Comparison of ENCODE assay signal across 9 cellular contexts in the genomic region with DNA sequence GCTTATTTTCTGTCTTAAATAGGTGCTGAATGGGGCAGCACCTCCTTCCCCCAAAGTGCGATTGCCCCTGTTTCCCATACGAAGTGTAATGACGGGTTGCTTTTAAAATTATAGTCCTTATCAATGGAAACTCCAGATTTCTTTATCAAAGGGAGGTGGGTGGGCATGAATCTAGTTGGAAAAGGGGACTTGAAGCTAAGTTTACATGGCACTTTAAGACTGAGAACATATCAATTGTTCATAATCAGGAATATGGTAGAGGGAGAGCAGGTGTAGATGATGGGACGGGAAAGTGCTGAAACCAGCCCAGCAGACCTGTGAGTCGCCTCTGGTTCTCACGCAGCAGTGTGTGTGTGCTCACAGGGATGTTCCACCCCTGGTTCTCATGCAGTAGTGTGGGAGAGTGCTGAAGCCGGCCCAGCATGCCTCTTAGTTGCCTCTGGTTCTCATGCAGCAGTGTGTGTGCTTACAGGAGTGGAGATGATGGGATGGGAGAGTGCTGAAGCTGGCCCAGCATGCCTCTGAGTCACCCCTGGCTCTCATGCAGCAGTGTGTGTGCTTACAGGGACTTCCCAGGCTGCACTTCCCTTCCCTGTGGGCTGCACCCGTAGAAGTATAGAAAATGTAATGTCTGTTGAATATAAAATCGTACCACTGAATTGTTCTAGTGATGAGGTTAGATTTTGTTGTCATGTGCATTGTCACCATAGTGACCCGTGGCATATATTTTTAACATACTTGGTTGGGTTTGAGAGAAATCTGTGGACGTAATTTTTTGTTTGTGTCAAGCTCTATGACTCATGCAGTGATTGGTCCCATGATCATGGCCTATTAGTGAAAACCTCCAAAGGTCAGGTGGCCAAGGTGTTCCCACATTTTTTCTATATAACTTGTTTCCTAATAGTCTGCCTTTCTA. TPM values are rescaled to one million over a fixed set of nuclear protein-coding genes. Genes with fewer than 3 reads are reported as not detected.
DNase-seq lines count a peak whose midpoint lies in the region; ATAC-seq, FAIRE-seq and TF ChIP-seq lines count a peak whose summit lies in the region.
"Had no signal": no experiment of that assay in that cellular context is flagged by ENCODE, and none has a peak within 500 bp of the region (broad histone marks: within the 10 kb centered on the region; RNA-seq: fewer than 3 reads in every experiment).

No MANE protein-coding gene starts in this region.

- H3K27me3 ChIP-seq in mammary epithelial cell (ENCODE audit: insufficient read depth, low read length) = no peaks in the 10 kb centered on the region
- H3K27me3 ChIP-seq in pancreas = no peaks in the 10 kb centered on the region

- H3K4me3 Mint-ChIP-seq in activated naive CD4-positive, alpha-beta T cell treated with anti-CD3 and anti-CD28 coated beads for 36 hours = no peak overlapping the region
- H3K4me3 Mint-ChIP-seq: natural killer cell had no signal

- H3K4me1 ChIP-seq in mammary epithelial cell (ENCODE audit: insufficient read depth, low read length) (peaks cover 28% of the 10 kb centered on the region), pancreas (no peaks in the 10 kb centered on the region)

- 88% methylated on average over 11 of the region's 11 CpGs for WGBS in mammary epithelial cell (ENCODE audit: low coverage, missing lambda C conversion rate)
- 89 to 91% methylated on average over 11 of the region's 11 CpGs for WGBS in pancreas, 2 donors

- no peaks in the 10 kb centered on the region for H3K79me2 ChIP-seq in mammary epithelial cell (ENCODE audit: insufficient read depth, low read length)

- CTCF ChIA-PET in activated naive CD4-positive, alpha-beta T cell treated with anti-CD3 and anti-CD28 coated beads for 36 hours (lab: Charles Lee) = no interaction called here
- CTCF ChIA-PET in mammary epithelial cell (lab: Charles Lee; ENCODE audit: low non-redundant PET) = no interaction called here

- ATAC-seq in HG03060 (IDR thresholded peaks at IDR 0.05; ENCODE audit: low read depth, unreplicated experiment) = peak; percentile 62
- ATAC-seq in pancreas = peak in 3 of 4 donors; percentile 68 to 95 (median 82)

- H2AFZ ChIP-seq in mammary epithelial cell (ENCODE audit: low read depth, low read length) = no peak overlapping the region

- H4K20me1 ChIP-seq in mammary epithelial cell (ENCODE audit: insufficient read depth, low read length) = no peaks in the 10 kb centered on the region

- H3K4me3 ChIP-seq in mammary epithelial cell (replicated peaks in 1 of 3; ENCODE audit: insufficient read depth in 1 of 3, low read depth in 2 of 3, low read length in 3 of 3) (no peak overlapping the region), pancreas (no peak overlapping the region)

- BruUV-seq in mammary epithelial cell (replicated peaks; lab: Mats Ljungman, UMichigan) = no TSS peak

- peak; percentile 6 for DNase-seq in activated naive CD4-positive, alpha-beta T cell treated with anti-CD3 and anti-CD28 coated beads for 36 hours
- no peak for DNase-seq in activated naive CD4-positive, alpha-beta T cell treated with anti-CD3 and anti-CD28 coated beads, Interleukin-2, amount 50 U/mL, for 16 hours
- DNase-seq in mammary epithelial cell (peak; percentile 85), pancreas (peak in 1 of 6 donors; percentile 42), NCI-H526 treated with DMSO at 0.1 percent for 48 hours (lab: John Stamatoyannopoulos, UW) (no peak), NCI-H510A treated with DMSO at 0.1 percent for 48 hours (lab: John Stamatoyannopoulos, UW) (no peak), GDM1 (lab: John Stamatoyannopoulos, UW) (no peak)
- DNase-seq: natural killer cell had no signal

- H3K9me3 Mint-ChIP-seq in activated naive CD4-positive, alpha-beta T cell treated with anti-CD3 and anti-CD28 coated beads for 36 hours = no peaks in the 10 kb centered on the region
- H3K9me3 Mint-ChIP-seq: natural killer cell had no signal

- H3K4me1 Mint-ChIP-seq in activated naive CD4-positive, alpha-beta T cell treated with anti-CD3 and anti-CD28 coated beads for 36 hours (ENCODE audit: low read depth) = peaks cover 3% of the 10 kb centered on the region

- no peak overlapping the region for H3K4me2 ChIP-seq in mammary epithelial cell (ENCODE audit: insufficient read depth, low read depth, low read length)

- H3K27ac Mint-ChIP-seq in activated naive CD4-positive, alpha-beta T cell treated with anti-CD3 and anti-CD28 coated beads for 36 hours = no peak overlapping the region
- H3K27ac Mint-ChIP-seq: natural killer cell had no signal

- intact Hi-C loops in activated naive CD4-positive, alpha-beta T cell treated with anti-CD3 and anti-CD28 coated beads for 36 hours (cut with micrococcal nuclease) = no loop called here
- intact Hi-C loops in mammary epithelial cell (cut with micrococcal nuclease) (loop anchor here (5.0 to 10.0 kb wide), 3 partner anchors 51 to 444 kb away; a partner anchor contains a TSS), pancreas (cut with DNase I) (no loop called here)

- no peak overlapping the region for H3K9ac ChIP-seq in mammary epithelial cell (ENCODE audit: insufficient read depth, low read length)

- H3K36me3 Mint-ChIP-seq in activated naive CD4-positive, alpha-beta T cell treated with anti-CD3 and anti-CD28 coated beads for 36 hours (ENCODE audit: low read depth) = peaks cover 33% of the 10 kb centered on the region

- H3K36me3 ChIP-seq in mammary epithelial cell (ENCODE audit: insufficient read depth, low read length) = peaks cover 8% of the 10 kb centered on the region
- peaks cover 0 to 6% (median 0%) of the 10 kb centered on the region in 3 donors for H3K36me3 ChIP-seq in pancreas

- dilution Hi-C loops in mammary epithelial cell (cut with HindIII; ENCODE audit: low sequenced_read_pairs) = no loop called here

- FAIRE-seq in pancreas (lab: Jason Lieb, UNC) = no peak

- H3K9me3 ChIP-seq in mammary epithelial cell (replicated peaks; ENCODE audit: insufficient read depth, low read length) = no peaks in the 10 kb centered on the region
- no peaks in the 10 kb centered on the region for H3K9me3 ChIP-seq in pancreas

- TF ChIP-seq CTCF in mammary epithelial cell (conservative IDR thresholded peaks at IDR 0.05 in 1 of 2, IDR thresholded peaks at IDR 0.05 in 1 of 2; ENCODE audit: extremely low read depth in 1 of 2, insufficient read depth in 1 of 2, low read depth in 1 of 2, low read length in 2 of 2) (no peak), pancreas (IDR thresholded peaks at IDR 0.05) (no peak)

- no peaks in the 10 kb centered on the region for H3K27me3 Mint-ChIP-seq in activated naive CD4-positive, alpha-beta T cell treated with anti-CD3 and anti-CD28 coated beads for 36 hours (ENCODE audit: low read depth)

- H3K27ac ChIP-seq in mammary epithelial cell (ENCODE audit: insufficient read depth, low read depth, low read length) (peak overlapping the region; percentile 47), pancreas (no peak overlapping the region)

- in situ Hi-C loops in mammary epithelial cell (cut with MboI; ENCODE audit: low sequenced_read_pairs in 2 of 2) = no loop called here

RNA-seq across cellular contexts. Expression of a gene that starts 51.6 kb away (rescaled TPM):
- 10 to 100 TPM; 40.0 to 43.4 TPM for total RNA-seq in activated naive CD4-positive, alpha-beta T cell treated with anti-CD3 and anti-CD28 coated beads for 36 hours
- total RNA-seq in mammary epithelial cell (10 to 100 TPM; 65.1 to 69.5 TPM), pancreas (10 to 100 TPM; 13.8 to 29.7 (median 17.4) TPM)
- polyA plus RNA-seq in mammary epithelial cell (15.2 TPM), pancreas (1 to 10 TPM; 3.0 to 6.0 TPM)
- 23.3 TPM for polyA minus RNA-seq in mammary epithelial cell

Comparison
In these comparisons a context has a peak if more than half of its experiments do, and no peak if none do; other contexts are left out.
1. DNase-seq: peak in activated naive CD4-positive, alpha-beta T cell treated with anti-CD3 and anti-CD28 coated beads for 36 hours (single experiment) and mammary epithelial cell (single experiment); none in activated naive CD4-positive, alpha-beta T cell treated with anti-CD3 and anti-CD28 coated beads, Interleukin-2, amount 50 U/mL, for 16 hours (single experiment), NCI-H526 treated with DMSO at 0.1 percent for 48 hours (single experiment), NCI-H510A treated with DMSO at 0.1 percent for 48 hours (single experiment) and GDM1 (single experiment).